Comparison of ENCODE assay signal across 1 cellular context in the genomic region with DNA sequence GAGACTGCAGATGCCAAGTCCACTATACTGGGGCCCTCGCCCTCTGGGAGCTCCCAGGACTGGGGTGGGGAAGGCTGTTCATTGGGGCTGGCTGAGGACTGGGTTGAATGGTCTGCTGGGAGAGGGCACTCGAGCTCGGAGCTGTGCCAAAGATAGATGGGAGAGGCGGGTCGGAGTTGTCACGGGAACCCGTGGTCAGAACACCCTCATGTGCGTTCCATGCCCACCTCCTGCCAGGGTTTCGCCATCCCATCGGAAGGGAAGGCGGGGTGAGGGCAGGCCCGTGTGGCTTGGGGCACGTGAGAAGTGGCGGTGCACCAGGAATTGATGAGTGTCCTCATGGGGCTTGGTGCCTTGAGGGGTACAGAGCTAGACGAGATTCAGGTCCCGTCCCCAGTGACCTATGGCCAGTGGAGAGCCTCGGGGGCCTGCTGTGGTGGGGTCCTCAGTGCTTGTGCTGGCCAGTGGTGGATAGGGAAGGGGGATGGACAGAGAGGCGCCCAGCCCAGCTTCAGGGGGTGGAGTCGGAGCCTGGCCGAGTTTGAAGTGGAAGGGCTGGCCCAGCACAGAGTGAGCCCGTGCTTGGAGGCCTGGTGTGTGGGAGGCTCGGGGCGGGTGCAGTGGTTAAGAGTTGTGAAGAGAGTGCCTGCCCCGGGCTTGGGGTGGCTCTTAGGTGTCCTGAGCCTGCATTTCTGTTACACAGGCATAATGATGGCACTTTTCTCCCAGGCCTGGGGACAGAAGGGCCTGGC.
A peak's percentile ranks its signal among the peaks of the same experiment; 100 is the strongest.
TF ChIP-seq lines count a peak whose summit lies in the region.

No MANE protein-coding gene starts in this region.

TF ChIP-seq in HEK293, 187 proteins besides CTCF, POLR2A, EP300 and RAD21 (continued from another document):
- TF ChIP-seq ZFP69B (tag by site-specific recombination; IDR thresholded peaks at IDR 0.05) (no peak), SP2 (tag by site-specific recombination; IDR thresholded peaks at IDR 0.05) (0 out of 2 replicates have a peak, but pooled peaks have one; percentile 11), ZNF211 (tag by site-specific recombination; IDR thresholded peaks at IDR 0.05; ENCODE audit: low read depth) (no peak)
